22 cellular contexts compared by ENCODE assay signal in the genomic region with DNA sequence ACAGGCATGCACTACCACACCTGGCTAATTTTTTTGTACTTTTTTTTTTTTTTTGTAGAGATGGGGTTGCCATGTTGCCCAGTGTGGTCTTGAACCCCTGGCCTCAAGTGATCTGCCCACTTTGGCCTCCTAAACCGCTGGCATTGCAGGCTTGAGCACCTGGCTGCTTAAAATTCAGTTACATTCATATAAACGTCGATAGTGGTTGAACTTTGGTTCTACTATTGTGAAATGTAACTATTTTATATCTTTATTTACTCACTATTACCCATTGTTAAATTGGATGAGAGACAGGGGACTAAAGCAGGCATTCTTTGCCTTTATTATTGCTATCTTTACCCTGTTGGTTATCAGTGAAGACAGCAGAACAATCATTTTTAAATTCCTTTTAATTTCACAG. TPM values are rescaled to one million over a fixed set of nuclear protein-coding genes. Genes with fewer than 3 reads are reported as not detected.
DNase-seq lines count a peak whose midpoint lies in the region; ATAC-seq and TF ChIP-seq lines count a peak whose summit lies in the region.
"Had no signal": no experiment of that assay in that cellular context is flagged by ENCODE, and none has a peak within 500 bp of the region (broad histone marks: within the 10 kb centered on the region; RNA-seq: fewer than 3 reads in every experiment).

No MANE protein-coding gene starts in this region.

- H3K36me3 Mint-ChIP-seq in CD14-positive monocyte (peaks cover 20 to 26% of the 10 kb centered on the region in 2 donors), T-helper 17 cell (ENCODE audit: low read depth) (peaks cover 2% of the 10 kb centered on the region), progenitor cell of endocrine pancreas (ENCODE audit: insufficient read depth) (peaks cover 2% of the 10 kb centered on the region)

- no peak for TF ChIP-seq EP300 in suprapubic skin (IDR thresholded peaks at IDR 0.05)

- H3K27ac Mint-ChIP-seq in CD14-positive monocyte: peak overlapping the region in 5 of 7 donors; percentile 25 to 61 (median 54)
- peak overlapping the region; percentile 86 for H3K27ac Mint-ChIP-seq in T-helper 17 cell
- peak overlapping the region; percentile 35 for H3K27ac Mint-ChIP-seq in progenitor cell of endocrine pancreas
- H3K27ac Mint-ChIP-seq: CD4-positive, alpha-beta T cell; HFFc6 had no signal

- H3K27me3 ChIP-seq in suprapubic skin (no peaks in the 10 kb centered on the region), SJCRH30 (no peaks in the 10 kb centered on the region)
- H3K27me3 ChIP-seq: BE2C had no signal

- no peaks in the 10 kb centered on the region for H3K36me3 ChIP-seq in suprapubic skin
- H3K36me3 ChIP-seq in SJCRH30: no peaks in the 10 kb centered on the region
- H3K36me3 ChIP-seq: BE2C had no signal

- TF ChIP-seq CTCF in CD14-positive monocyte (IDR thresholded peaks at IDR 0.05): no peak
- no peak for TF ChIP-seq CTCF in progenitor cell of endocrine pancreas (IDR thresholded peaks at IDR 0.05; ENCODE audit: unreplicated experiment)
- TF ChIP-seq CTCF in suprapubic skin (IDR thresholded peaks at IDR 0.05): no peak

- no peak for ATAC-seq in T-helper 17 cell
- ATAC-seq in left lobe of liver: peak; percentile 45
- ATAC-seq: HCT116, K562 had no signal

- DNase-seq in CD14-positive monocyte (ENCODE audit: low spot score) (no peak), T-helper 17 cell (no peak), left lobe of liver (ENCODE audit: low spot score) (no peak), progenitor cell of endocrine pancreas (ENCODE audit: low spot score, unreplicated experiment) (no peak), cortex of kidney (lab: John Stamatoyannopoulos, UW) (no peak), suprapubic skin (ENCODE audit: low spot score in 2 of 2) (no peak), SJCRH30 (no peak)
- no peak for DNase-seq in activated effector memory CD4-positive, alpha-beta T cell treated with anti-CD3 and anti-CD28 coated beads, Interleukin-2, amount 50 U/mL, for 16 hours
- DNase-seq: ACHN; BE2C; C1 segment of cervical spinal cord; CD4-positive, alpha-beta T cell; DMS153; DMS79 treated with DMSO at 0.1 percent for 48 hours; GF-D8; GM23248; H7; HFFc6; IMR-90 had no signal

- TF ChIP-seq POLR2A in suprapubic skin (IDR thresholded peaks at IDR 0.05): no peak

- H3K4me1 Mint-ChIP-seq in CD14-positive monocyte (peaks cover 79% of the 10 kb centered on the region), T-helper 17 cell (peaks cover 37% of the 10 kb centered on the region), progenitor cell of endocrine pancreas (ENCODE audit: low read depth) (peaks cover 43% of the 10 kb centered on the region)

- 82% methylated on average over 3 of the region's 3 CpGs for WGBS in suprapubic skin

- peaks cover 69% of the 10 kb centered on the region for H3K4me1 ChIP-seq in suprapubic skin
- H3K4me1 ChIP-seq in SJCRH30: peaks cover 4% of the 10 kb centered on the region

- H3K4me3 Mint-ChIP-seq in CD14-positive monocyte (no peak overlapping the region), T-helper 17 cell (no peak overlapping the region), progenitor cell of endocrine pancreas (ENCODE audit: low read depth) (no peak overlapping the region)
- H3K4me3 Mint-ChIP-seq: CD4-positive, alpha-beta T cell; HFFc6 had no signal

- H3K27me3 Mint-ChIP-seq in CD14-positive monocyte (ENCODE audit: low read depth in 3 of 3) (peaks cover 0 to 2% (median 0%) of the 10 kb centered on the region in 3 donors), T-helper 17 cell (no peaks in the 10 kb centered on the region), progenitor cell of endocrine pancreas (no peaks in the 10 kb centered on the region)
- H3K27me3 Mint-ChIP-seq: CD4-positive, alpha-beta T cell had no signal

- no peak overlapping the region for H3K4me3 ChIP-seq in suprapubic skin
- no peak overlapping the region for H3K4me3 ChIP-seq in SJCRH30
- H3K4me3 ChIP-seq: GM23248, K562 had no signal

- H3K27ac ChIP-seq in suprapubic skin (no peak overlapping the region), SJCRH30 (no peak overlapping the region)
- H3K27ac ChIP-seq: GM23248, HL-60 had no signal

- H3K9me3 Mint-ChIP-seq in CD14-positive monocyte (no peaks in the 10 kb centered on the region), progenitor cell of endocrine pancreas (ENCODE audit: low read depth) (no peaks in the 10 kb centered on the region)
- H3K9me3 Mint-ChIP-seq: CD4-positive, alpha-beta T cell; HFFc6 had no signal

- H3K9me3 ChIP-seq in T-helper 17 cell (ENCODE audit: control insufficient read depth, low read length, poor library complexity, severe bottlenecking) (no peaks in the 10 kb centered on the region), suprapubic skin (no peaks in the 10 kb centered on the region), SJCRH30 (replicated peaks) (no peaks in the 10 kb centered on the region)
- H3K9me3 ChIP-seq: BE2C had no signal

- intact Hi-C loops in CD14-positive monocyte (cut with micrococcal nuclease): loop anchor here in 1 of 2 donors (5.0 to 10.0 kb wide), 2 partner anchors 161 to 377 kb away; a partner anchor contains a TSS

RNA-seq across cellular contexts. Expression of a gene that starts 6.1 kb away (rescaled TPM):
- polyA plus RNA-seq in CD14-positive monocyte: 10 to 100 TPM; 40.1 to 47.6 TPM
- total RNA-seq in T-helper 17 cell: 10 to 100 TPM; 19.6 to 22.8 TPM
- total RNA-seq in left lobe of liver: 15.6 TPM
- 50.0 and 50.3 TPM in 2 replicates for total RNA-seq in progenitor cell of endocrine pancreas
- total RNA-seq in suprapubic skin: 10 to 100 TPM; 19.8 to 45.4 (median 29.0) TPM
- total RNA-seq in SJCRH30 (2014; rRNA removed; shearing (Covaris generic)): 26.4 and 28.9 TPM in 2 replicates

Comparison
In these comparisons a context has a peak if more than half of its experiments do, and no peak if none do; other contexts are left out.
1. H3K27ac Mint-ChIP-seq: peak in every context shown above with its lines; median percentile 86 in T-helper 17 cell; 54 in CD14-positive monocyte; 35 in progenitor cell of endocrine pancreas.